ENCODE assay signal across 11 cellular contexts in the genomic region with DNA sequence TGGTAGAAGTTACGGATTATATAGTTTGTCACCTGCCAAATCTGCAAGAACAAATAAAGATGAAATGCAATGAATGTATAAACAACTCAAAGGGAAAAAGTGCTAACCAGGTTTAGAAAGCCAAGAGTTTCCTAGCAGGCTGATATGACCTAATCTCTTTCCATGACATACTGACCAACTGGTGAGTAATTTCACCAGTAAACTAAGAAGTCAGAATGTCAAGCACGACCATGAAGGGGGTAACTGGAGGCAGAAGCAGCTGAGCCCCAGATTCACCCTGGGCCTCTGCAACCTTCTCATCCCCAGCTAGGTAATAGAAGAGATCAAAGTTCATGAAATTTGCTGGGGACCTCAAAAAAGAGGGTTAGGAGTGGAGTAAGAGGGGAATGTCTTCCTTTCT. TPM values are rescaled to one million over a fixed set of nuclear protein-coding genes. Genes with fewer than 3 reads are reported as not detected.
DNase-seq lines count a peak whose midpoint lies in the region; TF ChIP-seq lines count a peak whose summit lies in the region.
"Had no signal": no experiment of that assay in that cellular context is flagged by ENCODE, and none has a peak within 500 bp of the region (broad histone marks: within the 10 kb centered on the region; RNA-seq: fewer than 3 reads in every experiment).

No MANE protein-coding gene starts in this region.

- H3K27me3 ChIP-seq in transverse colon = no peaks in the 10 kb centered on the region
- H3K27me3 ChIP-seq: colonic mucosa had no signal

- peak; percentile 15 for DNase-seq in activated T-cell treated with anti-CD3 and anti-CD28 coated beads for 48 hours (ENCODE audit: low read depth)
- no peak for DNase-seq in activated T-cell treated with anti-CD3 and anti-CD28 coated beads for 4 hours
- peak; percentile 43 for DNase-seq in LHCN-M2 (ENCODE audit: low read depth)
- DNase-seq in hepatic stellate cell (ENCODE audit: low spot score) = peak; percentile 17
- no peak for DNase-seq in transverse colon
- DNase-seq in head of caudate nucleus = no peak
- DNase-seq in NCI-H1417 treated with DMSO at 0.1 percent for 48 hours (lab: John Stamatoyannopoulos, UW) = no peak
- DNase-seq in NCI-H2227 (lab: John Stamatoyannopoulos, UW; ENCODE audit: unreplicated experiment) = no peak
- DNase-seq: colonic mucosa, NCI-H1436 treated with DMSO at 0.1 percent for 48 hours had no signal

- TF ChIP-seq CTCF in transverse colon (IDR thresholded peaks at IDR 0.05) = no peak

- H3K36me3 ChIP-seq in transverse colon = no peaks in the 10 kb centered on the region
- H3K36me3 ChIP-seq: colonic mucosa had no signal

- intact Hi-C loops in transverse colon (cut with DNase I; ENCODE audit: low total_unique reads) = no loop called here
- intact Hi-C loops in head of caudate nucleus (cut with DNase I) = no loop called here

- H3K27ac ChIP-seq in transverse colon = peak overlapping the region; percentile 48 to 76 (median 62)
- H3K27ac ChIP-seq: colonic mucosa had no signal

- 54% methylated on average over 2 of the region's 2 CpGs; no CpG with 5 or more reads in 1 of the 2 donors for WGBS in transverse colon (ENCODE audit: low coverage in 1 of 2), 2 donors

- no peak for TF ChIP-seq EP300 in transverse colon (IDR thresholded peaks at IDR 0.05; ENCODE audit: low read depth)

- TF ChIP-seq POLR2A in transverse colon (IDR thresholded peaks at IDR 0.05) = no peak

- H3K4me3 ChIP-seq in transverse colon = no peak overlapping the region
- H3K4me3 ChIP-seq: colonic mucosa, lung had no signal

- no peaks in the 10 kb centered on the region for H3K9me3 ChIP-seq in transverse colon
- H3K9me3 ChIP-seq: colonic mucosa had no signal

- H3K4me1 ChIP-seq in transverse colon = peaks cover 0 to 18% (median 4%) of the 10 kb centered on the region in 4 donors
- H3K4me1 ChIP-seq: colonic mucosa had no signal

- in situ Hi-C loops in transverse colon (cut with MboI; ENCODE audit: low pct_ligation_motif_present in 1 of 4, low pct_unique_long_range_greater_than_20kb in 1 of 4, low sequenced_read_pairs in 3 of 4) = no loop called here

RNA-seq across cellular contexts. Expression of a gene that starts 10.2 kb away (rescaled TPM):
- total RNA-seq in LHCN-M2 (2014; rRNA removed) = 92.2 and 129 TPM in 2 replicates
- 96.1 TPM for polyA plus RNA-seq in LHCN-M2 (2012)
- 100 to 1,000 TPM; 360 to 732 (median 532) TPM for total RNA-seq in transverse colon

Comparison
In these comparisons a context has a peak if more than half of its experiments do, and no peak if none do; other contexts are left out.
1. DNase-seq: peak in activated T-cell treated with anti-CD3 and anti-CD28 coated beads for 48 hours (single experiment), LHCN-M2 (single experiment) and hepatic stellate cell (single experiment); none in activated T-cell treated with anti-CD3 and anti-CD28 coated beads for 4 hours (single experiment), transverse colon (single experiment), head of caudate nucleus (0 of 42), NCI-H1417 treated with DMSO at 0.1 percent for 48 hours (single experiment) and NCI-H2227 (single experiment).